ENCODE assay signal across 13 cellular contexts in genomic region chr9:91196103-91196761, GRCh38.
DNase-seq lines count a peak whose midpoint lies in the region; ATAC-seq, FAIRE-seq and TF ChIP-seq lines count a peak whose summit lies in the region.
"Had no signal": no experiment of that assay in that cellular context is flagged by ENCODE, and none has a peak within 500 bp of the region (broad histone marks: within the 10 kb centered on the region; RNA-seq: fewer than 3 reads in every experiment).

No MANE protein-coding gene starts in this region.

- H3K27me3 Mint-ChIP-seq in mesothelial cell of epicardium (ENCODE audit: low read depth) (no peaks in the 10 kb centered on the region), Caco-2 (ENCODE audit: insufficient read depth, unreplicated experiment) (no peaks in the 10 kb centered on the region)

- BruUV-seq in Caco-2 (replicated peaks; lab: Mats Ljungman, UMichigan) = no TSS peak

- peaks cover 49% of the 10 kb centered on the region for H3K4me1 Mint-ChIP-seq in mesothelial cell of epicardium
- H3K4me1 Mint-ChIP-seq in Caco-2 (ENCODE audit: low read depth, unreplicated experiment) = no peaks in the 10 kb centered on the region

- H3K4me1 ChIP-seq in body of pancreas (peaks cover 86% of the 10 kb centered on the region), tibial artery (peaks cover 0 to 51% (median 33%) of the 10 kb centered on the region in 4 donors), Caco-2 (peaks cover 44% of the 10 kb centered on the region)

- peaks cover 19% of the 10 kb centered on the region for H3K9me3 Mint-ChIP-seq in mesothelial cell of epicardium
- H3K9me3 Mint-ChIP-seq in Caco-2 (ENCODE audit: unreplicated experiment) = peaks cover 10% of the 10 kb centered on the region

- 80 to 86% methylated on average over 7 of the region's 7 CpGs for WGBS in body of pancreas, 2 donors

- H3K36me3 ChIP-seq in body of pancreas (replicated peaks in 1 of 2; ENCODE audit: insufficient read depth in 1 of 2, low read depth in 2 of 2) = no peaks in the 10 kb centered on the region
- no peaks in the 10 kb centered on the region for H3K36me3 ChIP-seq in tibial artery
- no peaks in the 10 kb centered on the region for H3K36me3 ChIP-seq in Caco-2 (ENCODE audit: control insufficient read depth, insufficient read depth, low read length)
- H3K36me3 ChIP-seq: SJSA1 had no signal

- FAIRE-seq in HTR-8/SVneo (lab: Jason Lieb, UNC) = no peak

- H3K36me3 Mint-ChIP-seq in mesothelial cell of epicardium = peaks cover 11% of the 10 kb centered on the region
- H3K36me3 Mint-ChIP-seq in Caco-2 (ENCODE audit: insufficient read depth, unreplicated experiment) = peaks cover 9% of the 10 kb centered on the region

- no peak overlapping the region for H3K4me3 ChIP-seq in body of pancreas
- no peak overlapping the region for H3K4me3 ChIP-seq in tibial artery
- H3K4me3 ChIP-seq in Caco-2 (ENCODE audit: low read depth, low read length) = no peak overlapping the region
- H3K4me3 ChIP-seq: mucosa of descending colon, SJSA1 had no signal

- no peak overlapping the region for H3K4me3 Mint-ChIP-seq in mesothelial cell of epicardium
- no peak overlapping the region for H3K4me3 Mint-ChIP-seq in Caco-2 (ENCODE audit: unreplicated experiment)

- intact Hi-C loops in body of pancreas (cut with DNase I) = no loop called here
- intact Hi-C loops in tibial artery (cut with DNase I; ENCODE audit: low total_unique reads) = no loop called here
- intact Hi-C loops in Caco-2 (cut with micrococcal nuclease; ENCODE audit: unreplicated experiment) = loop anchor here (5.0 to 10.0 kb wide), 3 partner anchors 161 to 226 kb away; partner anchors contain the start of genes AUH and NFIL3

- ATAC-seq in body of pancreas (no peak), GM19395 (IDR thresholded peaks at IDR 0.05; ENCODE audit: unreplicated experiment) (no peak)

- H3K27ac ChIP-seq in body of pancreas (peak overlapping the region; percentile 74 to 100 (median 99)), tibial artery (peak overlapping the region; percentile 26 to 34)
- H3K27ac ChIP-seq: SJSA1 had no signal

- TF ChIP-seq POLR2A in body of pancreas (IDR thresholded peaks at IDR 0.05) = no peak

- TF ChIP-seq CTCF in body of pancreas (IDR thresholded peaks at IDR 0.05) (no peak), mesothelial cell of epicardium (IDR thresholded peaks at IDR 0.05; ENCODE audit: unreplicated experiment) (no peak), tibial artery (IDR thresholded peaks at IDR 0.05) (no peak), Caco-2 (IDR thresholded peaks at IDR 0.05; ENCODE audit: insufficient read depth in 1 of 2, low read depth in 1 of 2, low read length in 1 of 2, severe bottlenecking in 1 of 2, unreplicated experiment in 1 of 2) (no peak)

- peak overlapping the region; percentile 55 for H3K27ac Mint-ChIP-seq in mesothelial cell of epicardium
- H3K27ac Mint-ChIP-seq in Caco-2 (ENCODE audit: unreplicated experiment) = no peak overlapping the region

- peak; percentile 41 to 45 for DNase-seq in activated T-cell treated with anti-CD3 and anti-CD28 coated beads, Interleukin-2, amount 50 U/mL, for 48 hours
- DNase-seq in activated T-cell treated with anti-CD3 and anti-CD28 coated beads for 4 hours (no peak), body of pancreas (no peak), mesothelial cell of epicardium (ENCODE audit: low spot score in 2 of 2, unreplicated experiment in 2 of 2) (no peak), tibial artery (no peak), HTR-8/SVneo (ENCODE audit: insufficient read length, low spot score) (no peak), Caco-2 (no peak)
- DNase-seq: activated CD4-positive, alpha-beta T cell treated with anti-CD3 and anti-CD28 coated beads, Interleukin-2, amount 50 U/mL, for 1 hour; amygdala; DMS79 treated with DMSO at 0.1 percent for 48 hours had no signal

- POLR2A ChIA-PET in Caco-2 (lab: Charles Lee) = no interaction called here

- CTCF ChIA-PET in Caco-2 (lab: Charles Lee) = no interaction called here

- H3K27me3 ChIP-seq in body of pancreas (no peaks in the 10 kb centered on the region), tibial artery (no peaks in the 10 kb centered on the region), Caco-2 (replicated peaks; ENCODE audit: control insufficient read depth, insufficient read depth, low read length) (no peaks in the 10 kb centered on the region)
- H3K27me3 ChIP-seq: SJSA1 had no signal

- no peaks in the 10 kb centered on the region for H3K9me3 ChIP-seq in body of pancreas
- H3K9me3 ChIP-seq in tibial artery = no peaks in the 10 kb centered on the region
- H3K9me3 ChIP-seq in Caco-2 = no peaks in the 10 kb centered on the region
- H3K9me3 ChIP-seq: mucosa of descending colon, SJSA1 had no signal

Comparison
In these comparisons a context has a peak if more than half of its experiments do, and no peak if none do; other contexts are left out.
1. DNase-seq: peak in activated T-cell treated with anti-CD3 and anti-CD28 coated beads, Interleukin-2, amount 50 U/mL, for 48 hours (2 of 2); none in activated T-cell treated with anti-CD3 and anti-CD28 coated beads for 4 hours (single experiment), body of pancreas (0 of 4), mesothelial cell of epicardium (0 of 2), tibial artery (0 of 2), HTR-8/SVneo (single experiment) and Caco-2 (0 of 2).